ENCODE assay signal across 1 cellular context in genomic region chr9:131954299-131954698, GRCh38.
TF ChIP-seq lines count a peak whose summit lies in the region.

No MANE protein-coding gene starts in this region.

TF ChIP-seq in GM12878, 131 proteins besides CTCF, POLR2A, EP300 and RAD21 (continued from another document):
- TF ChIP-seq IRF3 (IDR thresholded peaks at IDR 0.05) (no peak), DPF2 (IDR thresholded peaks at IDR 0.05) (no peak)
